1 cellular context compared by ENCODE assay signal in the genomic region with DNA sequence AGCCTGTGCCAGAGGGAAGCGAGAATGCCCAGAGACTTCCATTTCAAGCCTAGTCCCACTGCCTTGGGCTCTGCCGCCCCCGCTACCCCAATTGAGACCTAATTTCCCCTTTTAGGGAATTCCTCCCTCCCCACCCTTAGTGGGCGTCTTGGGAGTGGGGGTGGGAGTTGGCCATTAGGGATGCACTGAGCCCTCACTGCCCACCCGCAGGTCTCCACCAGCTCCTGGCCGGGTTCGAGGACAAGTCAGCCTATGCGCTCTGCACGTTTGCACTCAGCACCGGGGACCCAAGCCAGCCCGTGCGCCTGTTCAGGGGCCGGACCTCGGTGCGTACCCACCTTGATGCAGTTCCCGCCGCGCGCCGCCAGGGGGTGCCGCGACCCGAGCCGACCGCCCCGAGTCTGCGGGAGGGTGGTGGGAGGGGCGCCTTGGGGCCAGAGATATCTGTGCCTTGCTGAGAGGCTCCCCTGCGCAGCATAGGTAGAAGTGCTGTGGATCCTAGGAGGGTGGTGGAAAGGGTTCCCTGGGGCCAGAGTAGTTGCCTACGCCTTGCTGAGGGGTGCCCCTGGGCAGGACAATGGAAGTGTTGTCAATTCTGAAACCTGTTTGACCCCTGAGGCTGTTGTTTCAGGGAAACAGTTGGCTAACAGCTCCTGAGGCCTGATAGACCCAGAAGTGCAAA.
TF ChIP-seq lines count a peak whose summit lies in the region.

No MANE protein-coding gene starts in this region.

TF ChIP-seq in endothelial cell of umbilical vein, 7 proteins besides CTCF, POLR2A, EP300 and RAD21:
- TF ChIP-seq JUN (IDR thresholded peaks at IDR 0.05; ENCODE audit: borderline replicate concordance, insufficient read depth, insufficient read length, low read depth) (no peak), MYC (IDR thresholded peaks at IDR 0.05; ENCODE audit: low read depth, low read length) (no peak), POLR2AphosphoS5 (IDR thresholded peaks at IDR 0.05; ENCODE audit: insufficient read depth, low read depth, low read length) (peak; percentile 49)
- TF ChIP-seq, protein P1, sequence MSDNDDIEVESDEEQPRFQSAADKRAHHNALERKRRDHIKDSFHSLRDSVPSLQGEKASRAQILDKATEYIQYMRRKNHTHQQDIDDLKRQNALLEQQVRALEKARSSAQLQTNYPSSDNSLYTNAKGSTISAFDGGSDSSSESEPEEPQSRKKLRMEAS (IDR thresholded peaks at IDR 0.05; ENCODE audit: insufficient read depth, insufficient read length), result no peak
